Comparison of ENCODE assay signal across 9 cellular contexts in genomic region chr1:24724345-24725208, GRCh38. TPM values are rescaled to one million over a fixed set of nuclear protein-coding genes. Genes with fewer than 3 reads are reported as not detected.
DNase-seq lines count a peak whose midpoint lies in the region; ATAC-seq and TF ChIP-seq lines count a peak whose summit lies in the region.
"Had no signal": no experiment of that assay in that cellular context is flagged by ENCODE, and none has a peak within 500 bp of the region (broad histone marks: within the 10 kb centered on the region; RNA-seq: fewer than 3 reads in every experiment).

No MANE protein-coding gene starts in this region.

- CTCF ChIA-PET in mammary epithelial cell (lab: Charles Lee; ENCODE audit: low non-redundant PET): no interaction called here

- H3K36me3 ChIP-seq in left ventricle myocardium inferior: no peaks in the 10 kb centered on the region
- H3K36me3 ChIP-seq in mammary epithelial cell (ENCODE audit: insufficient read depth, low read length): no peaks in the 10 kb centered on the region
- H3K36me3 ChIP-seq in WERI-Rb-1: no peaks in the 10 kb centered on the region
- H3K36me3 ChIP-seq: BLaER1 treated with 17β-estradiol and CSF1 and Interleukin-3, amounts not matched to agents 10 nM and 100 nM had no signal

- no peak for DNase-seq in left ventricle myocardium inferior
- DNase-seq in left ventricle myocardium superior: no peak
- peak; percentile 38 for DNase-seq in mammary epithelial cell
- peak; percentile 87 to 91 for DNase-seq in lung microvascular endothelial cell (ENCODE audit: low read depth in 2 of 2)
- DNase-seq in WERI-Rb-1: no peak
- no peak for DNase-seq in activated CD8-positive, alpha-beta memory T cell treated with anti-CD3 and anti-CD28 coated beads, Interleukin-2, amount 50 U/mL, for 4 hours
- DNase-seq in NCI-H1694 (lab: John Stamatoyannopoulos, UW): no peak

- peak overlapping the region; percentile 44 for H2AFZ ChIP-seq in mammary epithelial cell (ENCODE audit: low read depth, low read length)

- H3K9ac ChIP-seq in mammary epithelial cell (ENCODE audit: insufficient read depth, low read length): no peak overlapping the region
- H3K9ac ChIP-seq: BLaER1 treated with 17β-estradiol and CSF1 and Interleukin-3, amounts not matched to agents 10 nM and 100 nM had no signal

- H3K4me3 ChIP-seq in left ventricle myocardium inferior: peak overlapping the region; percentile 12
- no peak overlapping the region for H3K4me3 ChIP-seq in mammary epithelial cell (replicated peaks in 1 of 3; ENCODE audit: insufficient read depth in 1 of 3, low read depth in 2 of 3, low read length in 3 of 3)
- no peak overlapping the region for H3K4me3 ChIP-seq in WERI-Rb-1 (ENCODE audit: low read depth, low read length)
- H3K4me3 ChIP-seq: BLaER1 treated with 17β-estradiol and CSF1 and Interleukin-3, amounts not matched to agents 10 nM and 100 nM had no signal

- no peaks in the 10 kb centered on the region for H4K20me1 ChIP-seq in mammary epithelial cell (ENCODE audit: insufficient read depth, low read length)
- H4K20me1 ChIP-seq: BLaER1 treated with 17β-estradiol and CSF1 and Interleukin-3, amounts not matched to agents 10 nM and 100 nM had no signal

- peaks cover 55% of the 10 kb centered on the region for H3K4me1 ChIP-seq in left ventricle myocardium inferior
- peaks cover 23% of the 10 kb centered on the region for H3K4me1 ChIP-seq in mammary epithelial cell (ENCODE audit: insufficient read depth, low read length)

- H3K79me2 ChIP-seq in mammary epithelial cell (ENCODE audit: insufficient read depth, low read length): no peaks in the 10 kb centered on the region

- BruUV-seq in mammary epithelial cell (replicated peaks; lab: Mats Ljungman, UMichigan): no TSS peak

- H3K27me3 ChIP-seq in left ventricle myocardium inferior (ENCODE audit: low read depth) (no peaks in the 10 kb centered on the region), mammary epithelial cell (ENCODE audit: insufficient read depth, low read length) (no peaks in the 10 kb centered on the region), WERI-Rb-1 (ENCODE audit: insufficient read depth, low read depth, severe bottlenecking) (no peaks in the 10 kb centered on the region)
- H3K27me3 ChIP-seq: BLaER1 treated with 17β-estradiol and CSF1 and Interleukin-3, amounts not matched to agents 10 nM and 100 nM had no signal

- ATAC-seq in left ventricle myocardium superior (no peak), HG02884 (IDR thresholded peaks at IDR 0.05; ENCODE audit: unreplicated experiment) (no peak)

- TF ChIP-seq CTCF in left ventricle myocardium inferior (IDR thresholded peaks at IDR 0.05; ENCODE audit: borderline replicate concordance) (no peak), mammary epithelial cell (conservative IDR thresholded peaks at IDR 0.05 in 1 of 2, IDR thresholded peaks at IDR 0.05 in 1 of 2; ENCODE audit: extremely low read depth in 1 of 2, insufficient read depth in 1 of 2, low read depth in 1 of 2, low read length in 2 of 2) (no peak), WERI-Rb-1 (IDR thresholded peaks at IDR 0.05; ENCODE audit: low read depth, low read length) (no peak)

- dilution Hi-C loops in mammary epithelial cell (cut with HindIII; ENCODE audit: low sequenced_read_pairs): no loop called here

- in situ Hi-C loops in mammary epithelial cell (cut with MboI; ENCODE audit: low sequenced_read_pairs in 2 of 2): no loop called here

- intact Hi-C loops in left ventricle myocardium inferior (cut with micrococcal nuclease) (no loop called here), left ventricle myocardium superior (cut with micrococcal nuclease) (no loop called here), mammary epithelial cell (cut with micrococcal nuclease) (no loop called here)

- H3K4me2 ChIP-seq in mammary epithelial cell (ENCODE audit: insufficient read depth, low read depth, low read length): no peak overlapping the region

- WGBS in mammary epithelial cell (ENCODE audit: low coverage, missing lambda C conversion rate): 83% methylated on average over 13 of the region's 13 CpGs

- H3K27ac ChIP-seq in left ventricle myocardium inferior (replicated peaks): peak overlapping the region; percentile 71
- H3K27ac ChIP-seq in mammary epithelial cell (ENCODE audit: insufficient read depth, low read depth, low read length): no peak overlapping the region
- no peak overlapping the region for H3K27ac ChIP-seq in WERI-Rb-1

- H3K9me3 ChIP-seq in left ventricle myocardium inferior (replicated peaks) (no peaks in the 10 kb centered on the region), mammary epithelial cell (replicated peaks; ENCODE audit: insufficient read depth, low read length) (peaks cover 6% of the 10 kb centered on the region), WERI-Rb-1 (ENCODE audit: severe bottlenecking) (no peaks in the 10 kb centered on the region)

RNA-seq across cellular contexts. Expression of gene CLIC4, which starts 20.7 kb away (rescaled TPM):
- 325 TPM for total RNA-seq in left ventricle myocardium inferior
- 358 TPM for total RNA-seq in left ventricle myocardium superior
- 100 to 1,000 TPM; 212 to 547 TPM for total RNA-seq in mammary epithelial cell
- polyA plus RNA-seq in mammary epithelial cell: 118 TPM
- 140 TPM for polyA minus RNA-seq in mammary epithelial cell
- 122 and 151 TPM in 2 replicates for total RNA-seq in lung microvascular endothelial cell

Comparison
In these comparisons a context has a peak if more than half of its experiments do, and no peak if none do; other contexts are left out.
1. DNase-seq: peak in mammary epithelial cell (single experiment) and lung microvascular endothelial cell (2 of 2); none in left ventricle myocardium inferior (single experiment), left ventricle myocardium superior (single experiment), WERI-Rb-1 (single experiment), activated CD8-positive, alpha-beta memory T cell treated with anti-CD3 and anti-CD28 coated beads, Interleukin-2, amount 50 U/mL, for 4 hours (single experiment) and NCI-H1694 (single experiment).